ENCODE assay signal across 9 cellular contexts in genomic region chr2:109173311-109174171, GRCh38. TPM values are rescaled to one million over a fixed set of nuclear protein-coding genes. Genes with fewer than 3 reads are reported as not detected.
DNase-seq lines count a peak whose midpoint lies in the region; ATAC-seq, FAIRE-seq and TF ChIP-seq lines count a peak whose summit lies in the region.
"Had no signal": no experiment of that assay in that cellular context is flagged by ENCODE, and none has a peak within 500 bp of the region (broad histone marks: within the 10 kb centered on the region; RNA-seq: fewer than 3 reads in every experiment).

No MANE protein-coding gene starts in this region.

- DNase-seq in Peyer's patch (peak in 2 of 3 donors; percentile 21 to 67), fibroblast of mammary gland (ENCODE audit: low read depth) (peak; percentile 79), ovary (peak; percentile 80 to 92 (median 86)), GOT3 (lab: John Stamatoyannopoulos, UW) (no peak), nephron progenitor cell (no peak), GM12892 (ENCODE audit: insufficient read length) (no peak)
- DNase-seq: WERI-Rb-1 had no signal

- no peak overlapping the region for H3K27ac Mint-ChIP-seq in nephron progenitor cell

- H3K4me3 Mint-ChIP-seq in nephron progenitor cell, result no peak overlapping the region

- H3K9me3 Mint-ChIP-seq in nephron progenitor cell, result peaks cover 29% of the 10 kb centered on the region

- no peak for TF ChIP-seq EP300 in ovary (IDR thresholded peaks at IDR 0.05)

- peaks cover 44% of the 10 kb centered on the region for H3K4me1 Mint-ChIP-seq in nephron progenitor cell

- H3K27ac ChIP-seq in BLaER1 treated with 17β-estradiol and CSF1 and Interleukin-3, amounts not matched to agents 10 nM and 100 nM, result peak overlapping the region in 9 of 11 experiments; percentile 20 to 61 (median 40); a peak in 15 of 22 replicates
- H3K27ac ChIP-seq in Peyer's patch, result peak overlapping the region in 3 of 4 donors; percentile 55 to 85 (median 80)
- H3K27ac ChIP-seq in ovary, result peak overlapping the region; percentile 27 to 78
- H3K27ac ChIP-seq: WERI-Rb-1 had no signal

- peak overlapping the region in 1 of 11 experiments; percentile 39; a peak in 2 of 22 replicates for H3K9ac ChIP-seq in BLaER1 treated with 17β-estradiol and CSF1 and Interleukin-3, amounts not matched to agents 10 nM and 100 nM

- H3K36me3 Mint-ChIP-seq in nephron progenitor cell (ENCODE audit: low read depth), result peaks cover 17% of the 10 kb centered on the region

- H3K9me3 ChIP-seq in BLaER1 treated with 17β-estradiol and CSF1 and Interleukin-3, amounts not matched to agents 10 nM and 100 nM (replicated peaks in 1 of 11), result peaks cover 17 to 48% (median 42%) of the 10 kb centered on the region in 11 experiments
- H3K9me3 ChIP-seq in Peyer's patch (no peaks in the 10 kb centered on the region), ovary (no peaks in the 10 kb centered on the region)

- H3K4me2 ChIP-seq in BLaER1 treated with 17β-estradiol and CSF1 and Interleukin-3, amounts not matched to agents 10 nM and 100 nM, result peak overlapping the region; percentile 44 to 78 (median 66)

- no peak overlapping the region; a peak in 1 of 20 replicates for H3K4me3 ChIP-seq in BLaER1 treated with 17β-estradiol and CSF1 and Interleukin-3, amounts not matched to agents 10 nM and 100 nM
- H3K4me3 ChIP-seq in Peyer's patch (no peak overlapping the region), fibroblast of mammary gland (ENCODE audit: control insufficient read depth, low read depth, low read length) (no peak overlapping the region), ovary (no peak overlapping the region)

- TF ChIP-seq CTCF in Peyer's patch (IDR thresholded peaks at IDR 0.05), result no peak
- TF ChIP-seq CTCF in fibroblast of mammary gland (conservative IDR thresholded peaks at IDR 0.05; ENCODE audit: control insufficient read depth, insufficient read depth, low read depth, low read length), result no peak
- no peak for TF ChIP-seq CTCF in ovary (IDR thresholded peaks at IDR 0.05)
- no peak for TF ChIP-seq CTCF in nephron progenitor cell (IDR thresholded peaks at IDR 0.05)

- H3K4me1 ChIP-seq in BLaER1 treated with 17β-estradiol and CSF1 and Interleukin-3, amounts not matched to agents 10 nM and 100 nM, result peaks cover 25 to 60% (median 47%) of the 10 kb centered on the region in 10 experiments
- H3K4me1 ChIP-seq in Peyer's patch (peaks cover 0 to 11% (median 0%) of the 10 kb centered on the region in 4 donors), ovary (ENCODE audit: insufficient read depth) (peaks cover 25% of the 10 kb centered on the region)

- FAIRE-seq in GM12892 (lab: Jason Lieb, UNC), result no peak

- H3K27me3 ChIP-seq in BLaER1 treated with 17β-estradiol and CSF1 and Interleukin-3, amounts not matched to agents 10 nM and 100 nM, result no peaks in the 10 kb centered on the region
- H3K27me3 ChIP-seq in Peyer's patch, result no peaks in the 10 kb centered on the region
- no peaks in the 10 kb centered on the region for H3K27me3 ChIP-seq in ovary

- peaks cover 43 to 97% (median 88%) of the 10 kb centered on the region in 11 experiments; a peak in 21 of 22 replicates for H4K20me1 ChIP-seq in BLaER1 treated with 17β-estradiol and CSF1 and Interleukin-3, amounts not matched to agents 10 nM and 100 nM

- TF ChIP-seq POLR2A in Peyer's patch (IDR thresholded peaks at IDR 0.05), result no peak
- TF ChIP-seq POLR2A in ovary (IDR thresholded peaks at IDR 0.05), result peak; percentile 31
- TF ChIP-seq POLR2A in GM12892 (IDR thresholded peaks at IDR 0.05; ENCODE audit: low read depth, low read length), result no peak

- peaks cover 4 to 35% (median 10%) of the 10 kb centered on the region in 11 experiments; a peak in 14 of 22 replicates for H3K36me3 ChIP-seq in BLaER1 treated with 17β-estradiol and CSF1 and Interleukin-3, amounts not matched to agents 10 nM and 100 nM
- no peaks in the 10 kb centered on the region for H3K36me3 ChIP-seq in Peyer's patch
- H3K36me3 ChIP-seq in ovary, result no peaks in the 10 kb centered on the region
- H3K36me3 ChIP-seq: WERI-Rb-1 had no signal

- intact Hi-C loops in ovary (cut with DNase I), result loop anchor here in 1 of 4 donors (10.0 kb wide), 1 partner anchor 151 kb away; no protein-coding TSS in a partner anchor

- peaks cover 8% of the 10 kb centered on the region for H3K27me3 Mint-ChIP-seq in nephron progenitor cell (ENCODE audit: low read depth, poor library complexity)

- WGBS in ovary, 3 donors, result 18 to 21% (median 20%) methylated on average over 19 of the region's 19 CpGs

- ATAC-seq in HG02678 (IDR thresholded peaks at IDR 0.05; ENCODE audit: unreplicated experiment), result no peak

RNA-seq across cellular contexts. Expression of gene SH3RF3, which starts 44.5 kb away (rescaled TPM):
- total RNA-seq in Peyer's patch, result 1 to 10 TPM; 1.1 to 5.0 (median 3.3) TPM
- 10 to 100 TPM in 1 of 7 donors, 1 to 10 TPM in 6; 2.7 to 10.1 (median 5.2) TPM for total RNA-seq in ovary
- 1 to 10 TPM; 3.6 to 4.0 TPM for polyA plus RNA-seq in ovary
- polyA plus RNA-seq in GM12892 (2012; ENCODE audit: missing spikeins), result 0.45 TPM

Comparison
In these comparisons a context has a peak if more than half of its experiments do, and no peak if none do; other contexts are left out.
1. DNase-seq: peak in Peyer's patch (2 of 3), fibroblast of mammary gland (single experiment) and ovary (5 of 5); none in GOT3 (single experiment), nephron progenitor cell (single experiment) and GM12892 (single experiment).
2. Peak in every context shown above with its lines, with median percentiles within 50 percentile points of each other: H3K27ac ChIP-seq.